ENCODE assay signal across 1 cellular context in the genomic region with DNA sequence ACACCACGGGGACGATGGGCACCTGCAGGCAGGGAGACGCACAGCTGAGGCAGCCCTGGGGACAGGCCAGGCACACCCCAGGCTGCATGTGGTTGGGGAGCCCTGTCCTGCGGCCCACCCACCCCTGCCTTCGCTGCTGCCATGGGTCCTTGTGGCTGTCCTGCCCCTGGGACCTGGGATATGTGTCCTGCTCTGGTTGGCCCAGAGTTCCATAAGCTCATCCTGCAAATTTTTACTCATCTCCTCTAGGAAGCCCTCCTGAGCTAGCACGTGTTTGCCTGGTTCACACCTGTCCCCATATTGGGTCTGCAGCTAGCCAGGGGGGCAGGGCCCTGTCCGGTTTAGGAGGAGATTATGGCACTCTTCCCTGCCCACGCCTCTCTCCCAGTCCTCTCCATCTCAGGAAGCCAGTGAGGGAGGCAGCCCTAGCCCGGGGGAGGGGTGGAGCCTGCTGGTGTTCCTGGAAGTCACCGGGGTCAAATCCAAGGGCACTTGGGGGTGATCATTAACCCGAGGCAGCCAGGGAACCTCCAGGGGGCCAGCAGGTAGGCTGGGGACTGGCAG.
TF ChIP-seq lines count a peak whose summit lies in the region.

No MANE protein-coding gene starts in this region.

TF ChIP-seq in endothelial cell of umbilical vein, 7 proteins besides CTCF, POLR2A, EP300 and RAD21:
- TF ChIP-seq GATA2 (IDR thresholded peaks at IDR 0.05; ENCODE audit: insufficient read depth, insufficient read length, low read depth, low read length) (peak; percentile 24), JUN (IDR thresholded peaks at IDR 0.05; ENCODE audit: borderline replicate concordance, insufficient read depth, insufficient read length, low read depth) (no peak), POLR2AphosphoS5 (IDR thresholded peaks at IDR 0.05; ENCODE audit: insufficient read depth, low read depth, low read length) (peak; percentile 98), EZH2 (IDR thresholded peaks at IDR 0.05; ENCODE audit: borderline replicate concordance, low read depth, low read length, severe bottlenecking) (no peak), MYC (IDR thresholded peaks at IDR 0.05; ENCODE audit: low read depth, low read length) (peak; percentile 53), FOS (IDR thresholded peaks at IDR 0.05; ENCODE audit: borderline replicate concordance, insufficient read depth, low read length) (peak; percentile 1)
- TF ChIP-seq, protein P1, sequence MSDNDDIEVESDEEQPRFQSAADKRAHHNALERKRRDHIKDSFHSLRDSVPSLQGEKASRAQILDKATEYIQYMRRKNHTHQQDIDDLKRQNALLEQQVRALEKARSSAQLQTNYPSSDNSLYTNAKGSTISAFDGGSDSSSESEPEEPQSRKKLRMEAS (IDR thresholded peaks at IDR 0.05; ENCODE audit: insufficient read depth, insufficient read length) = peak; percentile 84
